In genomic region chr7:7226407-7226806, GRCh38 we compare ENCODE assay signal across 27 cellular contexts.
"Had no signal": no experiment of that assay in that cellular context is flagged by ENCODE, and none has a peak within 500 bp of the region (broad histone marks: within the 10 kb centered on the region; RNA-seq: fewer than 3 reads in every experiment).

No MANE protein-coding gene starts in this region.

- H3K9me3 ChIP-seq: pancreas, prostate gland, uterus had no signal

- H3K36me3 ChIP-seq: lower lobe of right lung, pancreas, prostate gland, suprapubic skin, thoracic aorta, tibial artery, uterus had no signal

- H3K4me1 ChIP-seq: prostate gland, uterus had no signal

- H3K4me3 ChIP-seq: hepatocyte, lower lobe of right lung, mucosa of descending colon, pancreas, prostate gland, skin epidermis, stomach, suprapubic skin, thoracic aorta, tibial artery, uterus had no signal

- FAIRE-seq: keratinocyte, pancreas had no signal

- DNase-seq: kidney glomerular epithelial cell; left cardiac atrium; lower lobe of right lung; mammary epithelial cell; midbrain; mucosa of descending colon; naive thymus-derived CD4-positive, alpha-beta T cell; pancreas; posterior cingulate gyrus; retina; right cardiac atrium; stimulated activated CD4-positive, alpha-beta T cell treated with anti-CD3 and anti-CD28 coated beads, Interleukin-12 subunit alpha, Interleukin-12 subunit beta, amount 100 ng/mL, for 4 hours; stimulated activated CD4-positive, alpha-beta T cell treated with anti-CD3 and anti-CD28 coated beads, Interleukin-15, amount 100 ng/mL, for 24 hours; stimulated activated CD4-positive, alpha-beta T cell treated with anti-CD3 and anti-CD28 coated beads, Interleukin-2, amount 100 ng/mL, for 24 hours; stimulated activated CD4-positive, alpha-beta T cell treated with anti-CD3 and anti-CD28 coated beads, Interleukin-4, amount 100 ng/mL, for 1 hour; stimulated activated naive B cell treated with anti-CD40 and anti-IgM and Interleukin-4, amounts not matched to agents 10 μg/mL and 1 μg/mL and 100 μg/mL, for 72 hours; stimulated activated naive CD8-positive, alpha-beta T cell treated with anti-CD3 and anti-CD28 coated beads, Interleukin-15, Interleukin-2, amounts not matched to agents 100 U/mL and 50 U/mL, for 24 hours; stomach; tibial artery; trophoblast cell; uterus had no signal

- H3K27me3 ChIP-seq: hepatocyte, pancreas, stomach, suprapubic skin, tibial artery, uterus had no signal

- H2AFZ ChIP-seq: hepatocyte had no signal

- H3K4me2 ChIP-seq: hepatocyte had no signal

- H3K27ac ChIP-seq: hepatocyte, lower lobe of right lung, pancreas, prostate gland, skin epidermis, stomach, suprapubic skin, thoracic aorta, tibial artery, uterus had no signal
